ENCODE assay signal across 8 cellular contexts in genomic region chr7:130695840-130696239, GRCh38. TPM values are rescaled to one million over a fixed set of nuclear protein-coding genes. Genes with fewer than 3 reads are reported as not detected.
A peak's percentile ranks its signal among the peaks of the same experiment; 100 is the strongest.
DNase-seq lines count a peak whose midpoint lies in the region; ATAC-seq and TF ChIP-seq lines count a peak whose summit lies in the region.

No MANE protein-coding gene starts in this region.

- peak; percentile 55 for TF ChIP-seq CTCF in cardiac muscle cell (IDR thresholded peaks at IDR 0.05; ENCODE audit: low read depth, low read length)
- peak; percentile 63 to 70 for TF ChIP-seq CTCF in fibroblast of lung (conservative IDR thresholded peaks at IDR 0.05 in 1 of 2, IDR thresholded peaks at IDR 0.05 in 1 of 2; ENCODE audit: low read depth in 1 of 2, low read length in 2 of 2)
- TF ChIP-seq CTCF in tibial nerve (IDR thresholded peaks at IDR 0.05), result peak in 4 of 5 experiments; percentile 19 to 38 (median 26)

- H4K20me1 ChIP-seq in fibroblast of lung (ENCODE audit: control insufficient read depth, extremely low read depth, insufficient read depth, low read length), result no peaks in the 10 kb centered on the region

- no peaks in the 10 kb centered on the region for H3K4me1 ChIP-seq in cardiac muscle cell (ENCODE audit: low read depth)
- no peaks in the 10 kb centered on the region for H3K4me1 ChIP-seq in NT2/D1 (ENCODE audit: insufficient read depth, insufficient read length)
- H3K4me1 ChIP-seq in fibroblast of lung (ENCODE audit: control insufficient read depth, extremely low read depth, insufficient read depth, low read length), result no peaks in the 10 kb centered on the region
- H3K4me1 ChIP-seq in tibial nerve, result no peaks in the 10 kb centered on the region

- ATAC-seq in left ventricle myocardium superior (no peak), HG03135 (IDR thresholded peaks at IDR 0.05; ENCODE audit: unreplicated experiment) (no peak), GM19328 (IDR thresholded peaks at IDR 0.05; ENCODE audit: unreplicated experiment) (no peak)

- no peak for TF ChIP-seq POLR2A in tibial nerve (IDR thresholded peaks at IDR 0.05)

- no peak overlapping the region for H2AFZ ChIP-seq in fibroblast of lung (ENCODE audit: low read length)

- DNase-seq in cardiac muscle cell (ENCODE audit: low read depth in 1 of 2, low spot score in 1 of 2), result peak; percentile 16 to 54
- DNase-seq in left ventricle myocardium superior, result no peak
- peak; percentile 18 for DNase-seq in NT2/D1 (ENCODE audit: low read depth, low spot score)
- DNase-seq in fibroblast of lung (ENCODE audit: low read depth in 2 of 2), result peak; percentile 29 to 63
- no peak for DNase-seq in tibial nerve (ENCODE audit: low spot score in 2 of 2)
- no peak for DNase-seq in activated CD4-positive, CD25-positive, alpha-beta regulatory T cell (lab: John Stamatoyannopoulos, UW)

- H3K27ac ChIP-seq in cardiac muscle cell (no peak overlapping the region), fibroblast of lung (ENCODE audit: insufficient read depth, low read length) (no peak overlapping the region), tibial nerve (no peak overlapping the region)

- H3K9me3 ChIP-seq in cardiac muscle cell (ENCODE audit: low read depth) (no peaks in the 10 kb centered on the region), NT2/D1 (ENCODE audit: insufficient read depth, low read length) (peaks cover 6% of the 10 kb centered on the region; the same call in 1 of the 2 replicates), fibroblast of lung (ENCODE audit: control insufficient read depth, insufficient read depth, low read depth, low read length) (no peaks in the 10 kb centered on the region), tibial nerve (no peaks in the 10 kb centered on the region)

- H3K79me2 ChIP-seq in fibroblast of lung (ENCODE audit: control insufficient read depth, insufficient read depth, low read length), result no peaks in the 10 kb centered on the region

- H3K36me3 ChIP-seq in cardiac muscle cell, result no peaks in the 10 kb centered on the region
- H3K36me3 ChIP-seq in NT2/D1 (ENCODE audit: insufficient read depth, insufficient read length, low read length), result no peaks in the 10 kb centered on the region
- H3K36me3 ChIP-seq in fibroblast of lung (ENCODE audit: control insufficient read depth, insufficient read depth, low read length), result no peaks in the 10 kb centered on the region
- H3K36me3 ChIP-seq in tibial nerve, result no peaks in the 10 kb centered on the region

- 66 to 67% methylated on average over 2 of the region's 2 CpGs for WGBS in tibial nerve, 2 donors

- H3K4me3 ChIP-seq in cardiac muscle cell (no peak overlapping the region), NT2/D1 (ENCODE audit: insufficient read length, low read depth) (no peak overlapping the region), fibroblast of lung (replicated peaks in 1 of 4; ENCODE audit: control extremely low read depth in 1 of 4, insufficient read depth in 1 of 4, low read depth in 3 of 4, low read length in 4 of 4) (no peak overlapping the region), tibial nerve (no peak overlapping the region)

- no peak overlapping the region for H3K9ac ChIP-seq in NT2/D1 (ENCODE audit: insufficient read length, low read depth)
- no peak overlapping the region for H3K9ac ChIP-seq in fibroblast of lung (ENCODE audit: insufficient read depth, low read length)

- TF ChIP-seq EP300 in tibial nerve (IDR thresholded peaks at IDR 0.05), result no peak

- H3K27me3 ChIP-seq in cardiac muscle cell (peaks cover 4% of the 10 kb centered on the region), NT2/D1 (ENCODE audit: insufficient read depth, insufficient read length) (no peaks in the 10 kb centered on the region), fibroblast of lung (ENCODE audit: control insufficient read depth, insufficient read depth, low read length) (peaks cover 3% of the 10 kb centered on the region), tibial nerve (no peaks in the 10 kb centered on the region)

- intact Hi-C loops in left ventricle myocardium superior (cut with micrococcal nuclease), result no loop called here

- no peak overlapping the region for H3K4me2 ChIP-seq in fibroblast of lung (ENCODE audit: extremely low read depth, insufficient read depth, low read length)

RNA-seq across cellular contexts. Expression of gene TSGA13, which starts 9.5 kb away (rescaled TPM):
- total RNA-seq in cardiac muscle cell (not detected in 2 replicates), left ventricle myocardium superior (not detected), fibroblast of lung (not detected in 2 replicates), tibial nerve (not detected)
- polyA plus RNA-seq in cardiac muscle cell (not detected in 2 replicates), fibroblast of lung (not detected in 2 replicates)
- not detected in 2 replicates for polyA plus RNA-seq in fibroblast of lung (2012)
- polyA minus RNA-seq in fibroblast of lung (ENCODE audit: low replicate concordance), result not detected in 2 replicates

RNA-seq across cellular contexts. Expression of gene COPG2, which starts 27.3 kb away (rescaled TPM):
- total RNA-seq in cardiac muscle cell (26.8 and 35.1 TPM in 2 replicates), left ventricle myocardium superior (19.2 TPM), fibroblast of lung (34.7 and 52.4 TPM in 2 replicates), tibial nerve (10 to 100 TPM; 12.7 to 22.7 (median 20.2) TPM)
- polyA plus RNA-seq in cardiac muscle cell (7.0 and 8.8 TPM in 2 replicates), fibroblast of lung (34.3 and 47.8 TPM in 2 replicates)
- polyA plus RNA-seq in fibroblast of lung (2012), result 23.2 and 27.7 TPM in 2 replicates
- 17.6 and 22.4 TPM in 2 replicates for polyA minus RNA-seq in fibroblast of lung (ENCODE audit: low replicate concordance)

RNA-seq across cellular contexts. Expression of gene KLF14, which starts 38.2 kb away (rescaled TPM):
- total RNA-seq in cardiac muscle cell (not detected in 2 replicates), left ventricle myocardium superior (0.07 TPM), fibroblast of lung (under 0.01 TPM in 2 replicates), tibial nerve (1 to 10 TPM in 1 of 4 donors, under 1 TPM in 2, not detected in 1; 0.22 to 1.5 (median 0.42) TPM)
- polyA plus RNA-seq in cardiac muscle cell (not detected in 2 replicates), fibroblast of lung (0.05 and 0.27 TPM in 2 replicates)
- 0.12 and 0.34 TPM in 2 replicates for polyA plus RNA-seq in fibroblast of lung (2012)
- polyA minus RNA-seq in fibroblast of lung (ENCODE audit: low replicate concordance), result 0.16 TPM in 1 of 2 replicates, not detected in the other

Comparison
In these comparisons a context has a peak if more than half of its experiments do, and no peak if none do; other contexts are left out.
1. DNase-seq: peak in cardiac muscle cell (2 of 2), NT2/D1 (single experiment) and fibroblast of lung (2 of 2); none in left ventricle myocardium superior (single experiment), tibial nerve (0 of 2) and activated CD4-positive, CD25-positive, alpha-beta regulatory T cell (0 of 4).
2. Peak in every context shown above with its lines, with median percentiles within 50 percentile points of each other: CTCF ChIP-seq.